In the genomic region with DNA sequence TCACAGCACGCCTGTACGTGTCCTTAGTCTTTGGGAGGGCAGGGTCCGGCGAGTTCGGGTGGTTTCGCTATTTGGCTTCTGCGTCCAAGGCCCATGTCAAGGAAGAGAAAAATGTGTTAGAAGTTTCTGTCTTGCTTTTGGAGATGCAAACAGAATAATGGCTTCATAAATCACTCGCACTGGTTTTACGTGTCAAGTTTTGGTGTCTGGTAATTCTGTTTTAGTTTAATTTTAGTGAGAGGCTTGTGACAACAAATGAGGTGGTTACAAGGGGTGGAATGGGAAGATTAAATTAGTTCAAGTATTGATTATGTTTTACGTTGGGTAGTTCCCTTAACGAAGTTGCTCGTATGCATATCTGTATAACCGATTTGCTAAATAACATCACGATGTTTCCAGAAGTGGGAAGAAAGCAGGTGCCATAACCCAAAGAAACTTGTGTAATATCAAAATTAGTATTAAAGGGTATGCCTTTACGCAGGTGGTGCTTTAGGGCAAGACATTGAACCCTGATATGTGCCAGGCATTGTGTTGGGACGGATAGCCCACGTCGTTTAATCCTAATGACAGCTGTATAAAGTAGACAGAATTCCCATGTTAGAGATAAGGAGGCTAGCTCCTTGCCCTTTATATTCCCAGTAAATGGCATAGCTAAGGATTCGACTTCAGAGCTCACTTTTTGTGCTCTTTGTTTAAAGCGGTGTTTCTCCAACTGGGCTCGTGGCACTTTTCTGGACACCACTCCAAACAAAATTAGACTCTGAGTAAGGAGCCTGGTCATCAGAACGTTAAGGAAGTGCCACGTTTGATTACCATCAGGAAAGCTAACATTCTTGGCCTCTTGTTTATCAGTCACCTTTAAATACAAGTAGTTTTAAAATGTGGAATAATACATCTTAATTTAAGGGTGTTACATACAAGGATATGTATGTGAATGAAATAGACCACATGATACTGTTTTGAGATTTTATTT, we compare ENCODE assay signal across 8 cellular contexts. TPM values are rescaled to one million over a fixed set of nuclear protein-coding genes. Genes with fewer than 3 reads are reported as not detected.
DNase-seq lines count a peak whose midpoint lies in the region; ATAC-seq and TF ChIP-seq lines count a peak whose summit lies in the region.

No MANE protein-coding gene starts in this region.

- peaks cover 48% of the 10 kb centered on the region for H3K36me3 Mint-ChIP-seq in activated T-cell treated with anti-CD3 and anti-CD28 coated beads, Interleukin-2, amount 50 U/mL, for 4 hours (ENCODE audit: insufficient read depth)
- peaks cover 18% of the 10 kb centered on the region for H3K36me3 Mint-ChIP-seq in endothelial cell (ENCODE audit: low read depth, unreplicated experiment)

- peak overlapping the region; percentile 92; the same call in 1 of the 2 replicates for H2AFZ ChIP-seq in PC-3 (ENCODE audit: low read length)
- H2AFZ ChIP-seq in osteoblast (ENCODE audit: low read length), result peak overlapping the region; percentile 84

- H4K20me1 ChIP-seq in PC-3 (ENCODE audit: low read length), result peaks cover 41% of the 10 kb centered on the region
- H4K20me1 ChIP-seq in osteoblast (ENCODE audit: insufficient read depth, low read length), result peaks cover 36% of the 10 kb centered on the region

- no peaks in the 10 kb centered on the region for H3K27me3 ChIP-seq in PC-3 (ENCODE audit: low read length)
- no peaks in the 10 kb centered on the region for H3K27me3 ChIP-seq in osteoblast (ENCODE audit: insufficient read depth, low read length)

- DNase-seq in activated T-cell treated with anti-CD3 and anti-CD28 coated beads, Interleukin-2, amount 50 U/mL, for 4 hours, result no peak
- DNase-seq in activated T-cell treated with anti-CD3 and anti-CD28 coated beads for 4 hours (no peak), PC-3 (no peak), endothelial cell (ENCODE audit: low spot score) (no peak), osteoblast (ENCODE audit: insufficient read length, low spot score, missing footprints) (no peak), DMS79 (lab: John Stamatoyannopoulos, UW) (no peak), GM19238 (ENCODE audit: insufficient read length, low spot score) (no peak), GM10266 (ENCODE audit: extremely low spot score) (no peak)

- POLR2A ChIA-PET in PC-3 (lab: Charles Lee; ENCODE audit: unreplicated experiment), result interaction anchor here (0.6 kb wide), 1 partner anchor 22 kb away, joined by 15 read pairs; no protein-coding TSS in a partner anchor

- TF ChIP-seq CTCF in PC-3 (conservative IDR thresholded peaks at IDR 0.05; ENCODE audit: low read depth, low read length), result no peak
- TF ChIP-seq CTCF in endothelial cell (IDR thresholded peaks at IDR 0.05; ENCODE audit: unreplicated experiment), result no peak
- no peak for TF ChIP-seq CTCF in osteoblast (IDR thresholded peaks at IDR 0.05; ENCODE audit: extremely low read depth, low read depth, low read length)
- TF ChIP-seq CTCF in GM10266 (IDR thresholded peaks at IDR 0.05; ENCODE audit: control insufficient read depth, insufficient read depth, low read depth, missing control alignments), result no peak

- H3K9me3 ChIP-seq in PC-3 (ENCODE audit: low read length) (no peaks in the 10 kb centered on the region), osteoblast (ENCODE audit: low read depth, low read length) (no peaks in the 10 kb centered on the region)

- CTCF ChIA-PET in PC-3 (lab: Charles Lee), result no interaction called here

- no peaks in the 10 kb centered on the region for H3K9me2 ChIP-seq in PC-3 (replicated peaks; ENCODE audit: low read length)

- H3K9me3 Mint-ChIP-seq in activated T-cell treated with anti-CD3 and anti-CD28 coated beads, Interleukin-2, amount 50 U/mL, for 4 hours, result no peaks in the 10 kb centered on the region
- no peaks in the 10 kb centered on the region for H3K9me3 Mint-ChIP-seq in endothelial cell (ENCODE audit: unreplicated experiment)

- ATAC-seq in activated T-cell treated with anti-CD3 and anti-CD28 coated beads, Interleukin-2, amount 50 U/mL, for 4 hours, result peak; percentile 3 to 5
- no peak for ATAC-seq in PC-3

- H3K4me2 ChIP-seq in PC-3 (ENCODE audit: low read length), result peak overlapping the region; percentile 91
- H3K4me2 ChIP-seq in osteoblast (ENCODE audit: insufficient read depth, low read length), result peak overlapping the region; percentile 85

- H3K27ac Mint-ChIP-seq in endothelial cell (ENCODE audit: unreplicated experiment), result peak overlapping the region; percentile 84

- no peaks in the 10 kb centered on the region for H3K27me3 Mint-ChIP-seq in activated T-cell treated with anti-CD3 and anti-CD28 coated beads, Interleukin-2, amount 50 U/mL, for 4 hours (ENCODE audit: low read depth)
- peaks cover 7% of the 10 kb centered on the region for H3K27me3 Mint-ChIP-seq in endothelial cell (ENCODE audit: unreplicated experiment)

- H3K9ac ChIP-seq in PC-3 (ENCODE audit: low read length), result peak overlapping the region; percentile 100

- intact Hi-C loops in PC-3 (cut with micrococcal nuclease), result loop anchor here (2.0 kb wide), 1 partner anchor 30 kb away; the partner anchor contains the start of gene OSTC

- peaks cover 45% of the 10 kb centered on the region for H3K4me1 Mint-ChIP-seq in activated T-cell treated with anti-CD3 and anti-CD28 coated beads, Interleukin-2, amount 50 U/mL, for 4 hours (ENCODE audit: low read depth)
- H3K4me1 Mint-ChIP-seq in endothelial cell (ENCODE audit: unreplicated experiment), result peaks cover 24% of the 10 kb centered on the region

- peak overlapping the region; percentile 100 for H3K4me3 ChIP-seq in PC-3 (ENCODE audit: low read length)
- H3K4me3 ChIP-seq in osteoblast (ENCODE audit: insufficient read depth, low read length), result peak overlapping the region; percentile 88

- H3K4me1 ChIP-seq in PC-3 (ENCODE audit: insufficient read depth, low read length) (peaks cover 17% of the 10 kb centered on the region), osteoblast (ENCODE audit: insufficient read depth, low read length) (peaks cover 34% of the 10 kb centered on the region)

- BruUV-seq in PC-3 (replicated peaks; lab: Mats Ljungman, UMichigan), result no TSS peak

- H3K79me2 ChIP-seq in PC-3 (ENCODE audit: low read length), result peaks cover 45% of the 10 kb centered on the region
- H3K79me2 ChIP-seq in osteoblast (ENCODE audit: insufficient read depth, low read length), result peaks cover 45% of the 10 kb centered on the region

- peak overlapping the region; percentile 91 for H3K4me3 Mint-ChIP-seq in activated T-cell treated with anti-CD3 and anti-CD28 coated beads, Interleukin-2, amount 50 U/mL, for 4 hours
- peak overlapping the region; percentile 96 for H3K4me3 Mint-ChIP-seq in endothelial cell (ENCODE audit: unreplicated experiment)

- H3K27ac ChIP-seq in PC-3 (ENCODE audit: low read length) (peak overlapping the region; percentile 43), osteoblast (ENCODE audit: low read depth, low read length) (peak overlapping the region; percentile 93)

- peaks cover 46% of the 10 kb centered on the region for H3K36me3 ChIP-seq in PC-3 (ENCODE audit: low read depth, low read length)
- peaks cover 44% of the 10 kb centered on the region for H3K36me3 ChIP-seq in osteoblast (ENCODE audit: insufficient read depth, low read length)

- no peaks in the 10 kb centered on the region for H3F3A ChIP-seq in PC-3 (ENCODE audit: low read length, unreplicated experiment)

RNA-seq across cellular contexts. Expression of gene RPL34, which starts 0.8 kb away (rescaled TPM):
- 1,000 to 10,000 TPM; 1,718 to 1,800 (median 1,758) TPM for total RNA-seq in activated T-cell treated with anti-CD3 and anti-CD28 coated beads, Interleukin-2, amount 50 U/mL, for 4 hours
- total RNA-seq in PC-3 (2014; rRNA removed) (478 and 695 TPM in 2 replicates), endothelial cell (ENCODE audit: unreplicated experiment) (1,233 TPM), osteoblast (448 and 555 TPM in 2 replicates)

RNA-seq across cellular contexts. Expression of gene OSTC, which starts 29.2 kb away (rescaled TPM):
- total RNA-seq in activated T-cell treated with anti-CD3 and anti-CD28 coated beads, Interleukin-2, amount 50 U/mL, for 4 hours, result 100 to 1,000 TPM; 101 to 105 (median 103) TPM
- 47.2 and 49.1 TPM in 2 replicates for total RNA-seq in PC-3 (2014; rRNA removed)
- 191 TPM for total RNA-seq in endothelial cell (ENCODE audit: unreplicated experiment)
- 256 and 312 TPM in 2 replicates for total RNA-seq in osteoblast
